Comparison of ENCODE assay signal across 28 cellular contexts in the genomic region with DNA sequence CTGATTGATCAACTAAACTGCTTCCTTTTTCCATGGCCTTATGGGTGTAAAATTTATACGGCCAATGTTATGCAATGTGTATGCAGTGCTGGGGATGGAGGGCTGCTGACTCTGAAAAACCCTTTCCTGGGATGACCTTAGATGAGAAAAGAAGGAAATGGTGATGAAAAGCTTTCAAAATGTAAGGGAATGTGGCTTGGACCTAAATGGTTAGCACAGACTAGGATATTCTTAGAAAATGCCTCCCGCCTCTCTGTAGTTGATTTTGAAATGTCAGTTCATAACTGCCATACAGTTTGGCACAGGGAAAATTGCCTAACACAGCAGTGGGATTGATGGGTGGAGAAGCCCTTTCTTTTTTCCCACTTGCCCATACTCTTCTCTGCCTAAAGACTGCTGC. TPM values are rescaled to one million over a fixed set of nuclear protein-coding genes. Genes with fewer than 3 reads are reported as not detected.
DNase-seq lines count a peak whose midpoint lies in the region; ATAC-seq and TF ChIP-seq lines count a peak whose summit lies in the region.
"Had no signal": no experiment of that assay in that cellular context is flagged by ENCODE, and none has a peak within 500 bp of the region (broad histone marks: within the 10 kb centered on the region; RNA-seq: fewer than 3 reads in every experiment).

No MANE protein-coding gene starts in this region.

- no peak overlapping the region for H3K4me3 ChIP-seq in NB4 (ENCODE audit: low read depth, low read length)
- peak overlapping the region in 1 of 12 donors; percentile 25 for H3K4me3 ChIP-seq in heart left ventricle
- H3K4me3 ChIP-seq: ascending aorta, cardiac muscle cell, SJSA1, uterus had no signal

- H3K27ac Mint-ChIP-seq in nephron progenitor cell (peak overlapping the region; percentile 23), progenitor cell of endocrine pancreas (no peak overlapping the region), MCF 10A (ENCODE audit: low read depth, unreplicated experiment) (no peak overlapping the region)
- H3K27ac Mint-ChIP-seq: activated B cell treated with CpG ODN at 0.5 μM for 24 hours; CD4-positive, alpha-beta T cell; effector memory CD8-positive, alpha-beta T cell; stimulated activated naive CD8-positive, alpha-beta T cell treated with anti-CD3 and anti-CD28 coated beads, Interleukin-15, Interleukin-2, amounts not matched to agents 100 ng/mL and 50 ng/mL, for 24 hours; T-cell had no signal

- WGBS in heart left ventricle, 4 donors, result 54 to 64% (median 60%) methylated on average over 2 of the region's 2 CpGs

- DNase-seq in AML-193 (lab: John Stamatoyannopoulos, UW), result peak; percentile 28 to 47
- peak; percentile 58 for DNase-seq in NB4 (ENCODE audit: low read depth)
- no peak for DNase-seq in heart left ventricle
- no peak for DNase-seq in nephron progenitor cell
- no peak for DNase-seq in progenitor cell of endocrine pancreas (ENCODE audit: low spot score, unreplicated experiment)
- DNase-seq in MCF 10A (ENCODE audit: unreplicated experiment), result no peak
- DNase-seq in stimulated activated CD4-positive, alpha-beta T cell treated with anti-CD3 and anti-CD28 coated beads, Interleukin-4, amount 100 ng/mL, for 1 hour, result no peak
- DNase-seq in cortex of kidney (lab: John Stamatoyannopoulos, UW), result no peak
- DNase-seq: activated B cell treated with CpG ODN at 0.5 μM for 24 hours; activated T-cell treated with anti-CD3 and anti-CD28 coated beads, Interleukin-2, amount 50 U/mL, for 4 hours; CD4-positive, alpha-beta T cell; DND-41; effector memory CD8-positive, alpha-beta T cell; IMR-90; islet precursor cell; naive thymus-derived CD8-positive, alpha-beta T cell; NCI-H1105 treated with DMSO at 0.1 percent for 48 hours; NCI-H1930; NCI-H524 treated with DMSO at 0.1 percent for 48 hours; occipital lobe; small intestine; stimulated activated CD4-positive, alpha-beta T cell treated with anti-CD3 and anti-CD28 coated beads, Interleukin-1b, Interleukin-23, amount 100 ng/mL, for 48 hours; T-cell; uterus had no signal

- H3K9me3 ChIP-seq in heart left ventricle, result no peaks in the 10 kb centered on the region
- H3K9me3 ChIP-seq: ascending aorta, SJSA1, uterus had no signal

- CTCF ChIA-PET in MCF 10A (lab: Yijun Ruan, JAX), result interaction anchor here (0.7 kb wide), 2 partner anchors 128 to 351 kb away, joined by 3 read pairs; no protein-coding TSS in a partner anchor

- POLR2A ChIA-PET in MCF 10A (lab: Yijun Ruan, JAX), result no interaction called here

- peak overlapping the region in 10 of 12 donors; percentile 2 to 71 (median 50) for H3K27ac ChIP-seq in heart left ventricle
- H3K27ac ChIP-seq: ascending aorta, cardiac muscle cell, SJSA1, uterus had no signal

- no peaks in the 10 kb centered on the region for H3K36me3 ChIP-seq in heart left ventricle
- H3K36me3 ChIP-seq: ascending aorta, cardiac muscle cell, SJSA1, uterus had no signal

- ATAC-seq in heart left ventricle, result peak; percentile 7 to 57 (median 48)
- ATAC-seq: activated T-cell treated with anti-CD3 and anti-CD28 coated beads, Interleukin-2, amount 50 U/mL, for 4 hours; effector memory CD8-positive, alpha-beta T cell; naive thymus-derived CD8-positive, alpha-beta T cell; T-cell had no signal

- no peaks in the 10 kb centered on the region for H3K9me3 Mint-ChIP-seq in nephron progenitor cell
- no peaks in the 10 kb centered on the region for H3K9me3 Mint-ChIP-seq in progenitor cell of endocrine pancreas (ENCODE audit: low read depth)
- no peaks in the 10 kb centered on the region for H3K9me3 Mint-ChIP-seq in MCF 10A (ENCODE audit: unreplicated experiment)
- H3K9me3 Mint-ChIP-seq: activated B cell treated with CpG ODN at 0.5 μM for 24 hours; activated T-cell treated with anti-CD3 and anti-CD28 coated beads, Interleukin-2, amount 50 U/mL, for 4 hours; CD4-positive, alpha-beta T cell; effector memory CD8-positive, alpha-beta T cell; naive thymus-derived CD8-positive, alpha-beta T cell; stimulated activated naive CD8-positive, alpha-beta T cell treated with anti-CD3 and anti-CD28 coated beads, Interleukin-15, Interleukin-2, amounts not matched to agents 100 ng/mL and 50 ng/mL, for 24 hours; T-cell had no signal

- peaks cover 0 to 47% (median 22%) of the 10 kb centered on the region in 12 donors for H3K4me1 ChIP-seq in heart left ventricle
- H3K4me1 ChIP-seq: ascending aorta, SJSA1, uterus had no signal

- H3K4me1 Mint-ChIP-seq in nephron progenitor cell, result peaks cover 8% of the 10 kb centered on the region
- peaks cover 3% of the 10 kb centered on the region for H3K4me1 Mint-ChIP-seq in progenitor cell of endocrine pancreas (ENCODE audit: low read depth)
- no peaks in the 10 kb centered on the region for H3K4me1 Mint-ChIP-seq in MCF 10A (ENCODE audit: insufficient read depth, unreplicated experiment)

- H3K36me3 Mint-ChIP-seq in nephron progenitor cell (ENCODE audit: low read depth), result no peaks in the 10 kb centered on the region
- H3K36me3 Mint-ChIP-seq in progenitor cell of endocrine pancreas (ENCODE audit: insufficient read depth), result no peaks in the 10 kb centered on the region
- H3K36me3 Mint-ChIP-seq in MCF 10A (ENCODE audit: insufficient read depth, unreplicated experiment), result no peaks in the 10 kb centered on the region
- H3K36me3 Mint-ChIP-seq: naive thymus-derived CD8-positive, alpha-beta T cell; T-cell had no signal

- intact Hi-C loops in heart left ventricle (cut with DNase I), result loop anchor here in 1 of 10 donors (5.0 kb wide), 1 partner anchor 34 kb away; no protein-coding TSS in a partner anchor
- intact Hi-C loops in MCF 10A (cut with micrococcal nuclease), result no loop called here

- H3K27me3 ChIP-seq in heart left ventricle, result no peaks in the 10 kb centered on the region
- H3K27me3 ChIP-seq: ascending aorta, cardiac muscle cell, SJSA1, uterus had no signal

- H3K4me3 Mint-ChIP-seq in nephron progenitor cell, result no peak overlapping the region
- no peak overlapping the region for H3K4me3 Mint-ChIP-seq in progenitor cell of endocrine pancreas (ENCODE audit: low read depth)
- no peak overlapping the region for H3K4me3 Mint-ChIP-seq in MCF 10A (ENCODE audit: unreplicated experiment)
- H3K4me3 Mint-ChIP-seq: activated B cell treated with CpG ODN at 0.5 μM for 24 hours; activated T-cell treated with anti-CD3 and anti-CD28 coated beads, Interleukin-2, amount 50 U/mL, for 4 hours; CD4-positive, alpha-beta T cell; effector memory CD8-positive, alpha-beta T cell; naive thymus-derived CD8-positive, alpha-beta T cell; stimulated activated naive CD8-positive, alpha-beta T cell treated with anti-CD3 and anti-CD28 coated beads, Interleukin-15, Interleukin-2, amounts not matched to agents 100 ng/mL and 50 ng/mL, for 24 hours; T-cell had no signal

- BruUV-seq in MCF 10A (replicated peaks; lab: Mats Ljungman, UMichigan), result no TSS peak

- TF ChIP-seq POLR2A in NB4 (IDR thresholded peaks at IDR 0.05; ENCODE audit: extremely low read depth, insufficient read length) (no peak), heart left ventricle (IDR thresholded peaks at IDR 0.05) (no peak)

- peaks cover 5% of the 10 kb centered on the region for H3K27me3 Mint-ChIP-seq in nephron progenitor cell (ENCODE audit: low read depth, poor library complexity)
- peaks cover 3% of the 10 kb centered on the region for H3K27me3 Mint-ChIP-seq in progenitor cell of endocrine pancreas
- peaks cover 10% of the 10 kb centered on the region for H3K27me3 Mint-ChIP-seq in MCF 10A (ENCODE audit: insufficient read depth, unreplicated experiment)
- H3K27me3 Mint-ChIP-seq: activated B cell treated with CpG ODN at 0.5 μM for 24 hours; CD4-positive, alpha-beta T cell; effector memory CD8-positive, alpha-beta T cell; naive thymus-derived CD8-positive, alpha-beta T cell; stimulated activated naive CD8-positive, alpha-beta T cell treated with anti-CD3 and anti-CD28 coated beads, Interleukin-15, Interleukin-2, amounts not matched to agents 100 ng/mL and 50 ng/mL, for 24 hours; T-cell had no signal

- TF ChIP-seq CTCF in NB4 (IDR thresholded peaks at IDR 0.05; ENCODE audit: low read depth, low read length) (no peak), heart left ventricle (IDR thresholded peaks at IDR 0.05) (no peak), nephron progenitor cell (IDR thresholded peaks at IDR 0.05) (no peak), progenitor cell of endocrine pancreas (IDR thresholded peaks at IDR 0.05; ENCODE audit: unreplicated experiment) (no peak), MCF 10A (IDR thresholded peaks at IDR 0.05; ENCODE audit: unreplicated experiment) (no peak)

RNA-seq across cellular contexts. Expression of a gene that starts 9.4 kb away (rescaled TPM):
- 10 to 100 TPM; 13.8 to 26.5 (median 20.8) TPM for total RNA-seq in heart left ventricle
- polyA plus RNA-seq in heart left ventricle, result 10 to 100 TPM in 1 of 2 donors, 1 to 10 TPM in 1; 8.6 to 18.4 TPM
- 17.4 and 18.5 TPM in 2 replicates for total RNA-seq in progenitor cell of endocrine pancreas
- total RNA-seq in MCF 10A (2022), result 12.3 and 15.3 TPM in 2 replicates

Comparison
In these comparisons a context has a peak if more than half of its experiments do, and no peak if none do; other contexts are left out.
1. DNase-seq: peak in AML-193 (2 of 2) and NB4 (single experiment); none in heart left ventricle (0 of 5), nephron progenitor cell (single experiment), progenitor cell of endocrine pancreas (single experiment), MCF 10A (single experiment), stimulated activated CD4-positive, alpha-beta T cell treated with anti-CD3 and anti-CD28 coated beads, Interleukin-4, amount 100 ng/mL, for 1 hour (single experiment) and cortex of kidney (single experiment).